Comparison of ENCODE assay signal across 21 cellular contexts in the genomic region with DNA sequence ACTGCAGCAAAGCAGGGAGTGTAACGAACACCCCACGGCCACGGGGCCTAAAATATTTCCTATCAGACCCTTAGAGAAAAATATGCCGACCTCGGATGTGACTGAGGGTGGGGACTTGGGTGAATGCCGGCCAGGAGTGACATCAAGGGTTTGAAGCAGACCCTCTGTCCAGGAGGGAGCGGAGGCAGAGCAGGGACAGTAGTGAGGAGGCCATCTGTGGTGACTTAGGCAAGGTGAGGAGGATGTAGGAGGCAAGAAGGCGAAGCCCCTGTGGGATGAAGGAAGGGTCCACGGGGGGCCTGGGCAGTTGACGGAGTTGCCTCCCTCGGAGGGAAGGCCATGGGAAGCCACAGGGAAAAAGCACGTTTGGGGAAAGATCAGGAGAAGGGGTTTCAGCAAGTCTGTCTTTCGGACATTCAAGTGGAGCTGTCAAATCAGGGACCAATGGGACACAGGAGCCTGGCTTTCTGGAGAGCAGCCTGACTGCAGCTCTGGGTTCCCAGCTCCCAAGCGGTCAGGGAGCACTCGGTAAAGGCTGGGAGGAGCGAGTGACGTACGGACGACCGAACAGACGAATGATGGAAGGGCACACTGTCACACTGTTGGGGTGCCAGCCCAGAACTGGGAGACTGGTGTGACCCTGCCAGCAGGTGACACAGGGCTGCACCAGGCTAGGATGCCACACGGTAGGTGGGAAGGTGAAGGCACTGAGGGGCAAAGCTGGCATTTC.
"Had no signal": no experiment of that assay in that cellular context is flagged by ENCODE, and none has a peak within 500 bp of the region (broad histone marks: within the 10 kb centered on the region; RNA-seq: fewer than 3 reads in every experiment).

No MANE protein-coding gene starts in this region.

- H3K9me3 ChIP-seq: esophagus muscularis mucosa, prostate gland, upper lobe of left lung had no signal

- H3K9ac ChIP-seq: neural progenitor cell had no signal

- H3K27me3 Mint-ChIP-seq: activated naive CD8-positive, alpha-beta T cell treated with anti-CD3 and anti-CD28 coated beads, Interleukin-2, amount 10 ng/mL, durations not matched to agents 7 days and 5 days had no signal

- H3K4me2 ChIP-seq: neural progenitor cell had no signal

- ATAC-seq: activated T-cell treated with anti-CD3 and anti-CD28 coated beads, Interleukin-2, amount 50 U/mL, for 4 hours; left ventricle myocardium superior; stimulated activated naive CD8-positive, alpha-beta T cell treated with anti-CD3 and anti-CD28 coated beads, Interleukin-15, Interleukin-2, amounts not matched to agents 100 U/mL and 50 U/mL, for 24 hours had no signal

- H3K4me1 Mint-ChIP-seq: activated naive CD8-positive, alpha-beta T cell treated with anti-CD3 and anti-CD28 coated beads, Interleukin-2, amount 10 ng/mL, durations not matched to agents 7 days and 5 days; neural progenitor cell had no signal

- H3K27me3 ChIP-seq: esophagus muscularis mucosa, neural progenitor cell, upper lobe of left lung had no signal

- H3K36me3 Mint-ChIP-seq: activated naive CD8-positive, alpha-beta T cell treated with anti-CD3 and anti-CD28 coated beads, Interleukin-2, amount 10 ng/mL, durations not matched to agents 7 days and 5 days had no signal

- H3K9me3 Mint-ChIP-seq: activated naive CD8-positive, alpha-beta T cell treated with anti-CD3 and anti-CD28 coated beads, Interleukin-2, amount 10 ng/mL, durations not matched to agents 7 days and 5 days; activated T-cell treated with anti-CD3 and anti-CD28 coated beads, Interleukin-2, amount 50 U/mL, for 4 hours; activated T-helper 2 cell treated with anti-CD3 and anti-CD28 coated beads, Interferon-gamma antibody, Interleukin-2, Interleukin-4, amounts not matched to agents 10 μg/mL and 5 μg/mL and 100 μg/mL, durations not matched to agents 14 hours and 24 hours and 36 hours; neural progenitor cell had no signal

- H3K4me3 ChIP-seq: esophagus muscularis mucosa, neural progenitor cell, prostate gland, upper lobe of left lung had no signal

- H3K4me3 Mint-ChIP-seq: activated naive CD8-positive, alpha-beta T cell treated with anti-CD3 and anti-CD28 coated beads, Interleukin-2, amount 10 ng/mL, durations not matched to agents 7 days and 5 days; activated T-cell treated with anti-CD3 and anti-CD28 coated beads, Interleukin-2, amount 50 U/mL, for 4 hours; neural progenitor cell had no signal

- FAIRE-seq: frontal cortex, islet of Langerhans had no signal

- H3K4me1 ChIP-seq: prostate gland had no signal

- H3K27ac Mint-ChIP-seq: activated naive CD8-positive, alpha-beta T cell treated with anti-CD3 and anti-CD28 coated beads, Interleukin-2, amount 10 ng/mL, durations not matched to agents 7 days and 5 days; activated T-helper 2 cell treated with anti-CD3 and anti-CD28 coated beads, Interferon-gamma antibody, Interleukin-2, Interleukin-4, amounts not matched to agents 10 μg/mL and 5 μg/mL and 100 μg/mL, durations not matched to agents 14 hours and 24 hours and 36 hours; neural progenitor cell had no signal

- H3K36me3 ChIP-seq: neural progenitor cell, prostate gland had no signal

- H3K27ac ChIP-seq: esophagus muscularis mucosa, prostate gland, upper lobe of left lung had no signal

- DNase-seq: activated CD8-positive, alpha-beta memory T cell treated with anti-CD3 and anti-CD28 coated beads, Interleukin-2, amount 50 U/mL, for 48 hours; activated naive CD4-positive, alpha-beta T cell treated with Interleukin-2 at 50 U/mL for 16 hours; activated naive CD8-positive, alpha-beta T cell treated with anti-CD3 and anti-CD28 coated beads, Interleukin-2, amount 10 ng/mL, durations not matched to agents 7 days and 5 days; activated T-cell treated with anti-CD3 and anti-CD28 coated beads, Interleukin-2, amount 50 U/mL, for 4 hours; amniotic stem cell; dermis blood vessel endothelial cell; effector memory CD4-positive, alpha-beta T cell; head of caudate nucleus; hypothalamus; left ventricle myocardium superior; stimulated activated CD4-positive, alpha-beta T cell treated with anti-CD3 and anti-CD28 coated beads, Interleukin-4, amount 100 ng/mL, for 24 hours; stimulated activated naive CD8-positive, alpha-beta T cell treated with anti-CD3 and anti-CD28 coated beads, Interleukin-15, Interleukin-2, amounts not matched to agents 100 U/mL and 50 U/mL, for 24 hours; T-helper 1 cell; T-helper 9 cell; upper lobe of left lung had no signal
